8 cellular contexts compared by ENCODE assay signal in the genomic region with DNA sequence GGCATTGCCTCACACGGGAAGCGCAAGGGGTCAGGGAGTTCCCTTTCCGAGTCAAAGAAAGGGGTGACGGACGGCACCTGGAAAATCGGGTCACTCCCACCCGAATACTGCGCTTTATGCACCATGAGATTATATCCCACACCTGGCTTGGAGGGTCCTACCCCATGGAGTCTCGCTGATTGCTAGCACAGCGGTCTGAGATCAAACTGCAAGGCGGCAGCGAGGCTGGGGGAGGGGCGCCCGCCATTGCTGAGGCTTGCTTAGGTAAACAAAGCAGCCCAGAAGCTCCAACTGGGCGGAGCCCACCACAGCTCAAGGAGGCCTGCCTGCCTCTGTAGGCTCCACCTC.
DNase-seq lines count a peak whose midpoint lies in the region; ATAC-seq, FAIRE-seq and TF ChIP-seq lines count a peak whose summit lies in the region.
"Not testable (repeated sequence)": the region's sequence is repeated elsewhere in the genome, so short reads cannot be mapped to it uniquely, and the experiment has no call there.

No MANE protein-coding gene starts in this region.

- not testable (repeated sequence) for H2BK5ac ChIP-seq in H1 (ENCODE audit: low read depth, low read length)

- H3K27ac ChIP-seq in HUES64 (ENCODE audit: low read depth, low read length); Panc1 (ENCODE audit: low read length); H1 (ENCODE audit: low read depth, low read length); stomach: not testable (repeated sequence)

- WGBS in HUES64, result 64% methylated on average over 15 of the region's 15 CpGs
- WGBS in H1 (ENCODE audit: extremely low coverage in 1 of 2, insufficient coverage in 1 of 2, insufficient read length in 1 of 2, insufficient replicate concordance in 2 of 2, low coverage in 1 of 2, low lambda C conversion rate in 2 of 2, missing lambda C conversion rate in 1 of 2), 2 experiments, result 84% methylated on average over 15 of the region's 15 CpGs; no CpG with 5 or more reads in 1 of the 2 experiments
- 63 to 74% (median 65%) methylated on average over 8 to 15 of the region's 15 CpGs for WGBS in stomach, 5 donors

- H3K4me2 ChIP-seq in H1 (ENCODE audit: insufficient read depth in 1 of 2, low read depth in 2 of 2, low read length in 2 of 2), result peak overlapping the region in 1 of 2 experiments; percentile 53; a peak in 1 of 4 replicates

- H3K9me3 ChIP-seq in ES-I3 (ENCODE audit: control insufficient read depth, insufficient read depth, low read length); HUES64 (ENCODE audit: insufficient read depth, low read depth, low read length); Panc1 (ENCODE audit: control insufficient read depth, insufficient read depth, low read depth, low read length); H1 (ENCODE audit: insufficient read depth in 2 of 2, low read depth in 1 of 2, low read length in 1 of 2); stomach: not testable (repeated sequence)

- H4K91ac ChIP-seq in H1 (replicated peaks; ENCODE audit: insufficient read length, low read length), result not testable (repeated sequence)

- not testable (repeated sequence) for TF ChIP-seq RAD21 in H1 (IDR thresholded peaks at IDR 0.05 in 1 of 2, conservative IDR thresholded peaks at IDR 0.05 in 1 of 2; ENCODE audit: low read depth in 2 of 2, low read length in 2 of 2)

- TF ChIP-seq EP300 in H1 (IDR thresholded peaks at IDR 0.05; ENCODE audit: borderline replicate concordance in 1 of 2, low read depth in 2 of 2, low read length in 2 of 2); stomach (IDR thresholded peaks at IDR 0.05): not testable (repeated sequence)

- H2AFZ ChIP-seq in H1 (ENCODE audit: low read length), result not testable (repeated sequence)

- not testable (repeated sequence) for TF ChIP-seq POLR2A in H1 (IDR thresholded peaks at IDR 0.05; ENCODE audit: control extremely low read depth in 1 of 2, low read depth in 2 of 2, low read length in 2 of 2); stomach (IDR thresholded peaks at IDR 0.05)

- not testable (repeated sequence) for H3K4me1 Mint-ChIP-seq in neural crest cell

- H3K79me2 ChIP-seq in H1 (ENCODE audit: control insufficient read depth in 1 of 2, insufficient read depth in 2 of 2, low read length in 2 of 2), result not testable (repeated sequence)

- H3K27me3 ChIP-seq in HUES64 (ENCODE audit: insufficient read depth, low read length); Panc1 (ENCODE audit: control insufficient read depth, insufficient read depth, low read length); H1 (replicated peaks in 1 of 4; ENCODE audit: control insufficient read depth in 3 of 4, extremely low read depth in 1 of 4, insufficient read depth in 3 of 4, low read length in 3 of 4); stomach: not testable (repeated sequence)

- ATAC-seq in Panc1, result 0 out of 2 replicates have a peak, but pooled peaks have one; percentile 17

- not testable (repeated sequence) for H3K18ac ChIP-seq in H1 (ENCODE audit: extremely low read depth, low read length)

- not testable (repeated sequence) for H3K23ac ChIP-seq in H1 (ENCODE audit: insufficient read length)

- CTCF ChIA-PET in Panc1 (lab: Charles Lee), result not testable (repeated sequence)
- CTCF ChIA-PET in H1 (lab: Charles Lee; ENCODE audit: partially characterized antibody), result interaction anchor here (0.6 kb wide), 1 partner anchor 553 kb away, joined by 4 read pairs; no protein-coding TSS in a partner anchor

- peak overlapping the region; percentile 61 for H3K4me3 Mint-ChIP-seq in neural crest cell

- not testable (repeated sequence) for H2AK5ac ChIP-seq in H1 (ENCODE audit: low read depth, low read length)

- intact Hi-C loops in Panc1 (cut with micrococcal nuclease; ENCODE audit: unreplicated experiment); stomach (cut with DNase I; ENCODE audit: low total_unique reads): not testable (repeated sequence)

- not testable (repeated sequence) for H3K36me3 ChIP-seq in ES-I3 (ENCODE audit: insufficient read depth, low read length); HUES64 (ENCODE audit: insufficient read depth, low read length); Panc1 (ENCODE audit: control insufficient read depth, insufficient read depth, low read length); H1 (ENCODE audit: control insufficient read depth in 2 of 4, insufficient read depth in 4 of 4, low read length in 3 of 4); stomach

- not testable (repeated sequence) for H3K4ac ChIP-seq in H1 (replicated peaks; ENCODE audit: insufficient read length, low read depth, low read length)

- H3K36me3 Mint-ChIP-seq in neural crest cell (ENCODE audit: low read depth), result not testable (repeated sequence)

- not testable (repeated sequence) for H2BK120ac ChIP-seq in H1 (replicated peaks; ENCODE audit: low read depth, low read length)

- not testable (repeated sequence) for H2BK20ac ChIP-seq in H1 (ENCODE audit: low read length)

- not testable (repeated sequence) for H3K79me1 ChIP-seq in H1 (ENCODE audit: low read depth, low read length)

- not testable (repeated sequence) for H2BK12ac ChIP-seq in H1 (ENCODE audit: low read depth, low read length)

- peak overlapping the region; percentile 38 for H3K9ac ChIP-seq in ES-I3 (ENCODE audit: low read depth, low read length)
- not testable (repeated sequence) for H3K9ac ChIP-seq in HUES64 (ENCODE audit: low read depth, low read length); H1 (replicated peaks in 1 of 4; ENCODE audit: extremely low read depth in 1 of 4, low read depth in 3 of 4, low read length in 3 of 4)

- H3K23me2 ChIP-seq in H1 (ENCODE audit: low read depth, low read length), result not testable (repeated sequence)

- BruUV-seq in Panc1 (replicated peaks; lab: Mats Ljungman, UMichigan), result not testable (repeated sequence)

- H3K4me3 ChIP-seq in HUES64 (ENCODE audit: low read length) (peak overlapping the region; percentile 34), Panc1 (ENCODE audit: low read depth in 2 of 2, low read length in 2 of 2) (peak overlapping the region; percentile 32 to 43), stomach (peak overlapping the region in 1 of 4 donors; percentile 13)
- H3K4me3 ChIP-seq in H1 (ENCODE audit: extremely low read depth in 1 of 4, insufficient read depth in 2 of 4, low read depth in 3 of 4, low read length in 4 of 4), result not testable (repeated sequence)

- not testable (repeated sequence) for FAIRE-seq in H1 (lab: Jason Lieb, UNC)

- not testable (repeated sequence) for H4K20me1 ChIP-seq in H1 (replicated peaks in 1 of 2; ENCODE audit: control insufficient read depth in 1 of 2, insufficient read depth in 2 of 2, low read length in 2 of 2)

- H4K8ac ChIP-seq in H1 (ENCODE audit: extremely low read depth, insufficient read depth, low read length), result not testable (repeated sequence)

- not testable (repeated sequence) for H2BK15ac ChIP-seq in H1 (ENCODE audit: low read length)

- DNase-seq in NCI-H460 (ENCODE audit: extremely low read depth, low read depth) (peak; percentile 38), H1 (ENCODE audit: low read depth in 1 of 2, low spot score in 2 of 2) (peak in 1 of 2 experiments; percentile 64), islet precursor cell (peak; percentile 70), neural crest cell (ENCODE audit: low read depth, low spot score) (peak; percentile 10), stomach (peak; percentile 49)
- DNase-seq in Panc1 (ENCODE audit: low read depth, low spot score), result not testable (repeated sequence)

- TF ChIP-seq CTCF in Panc1 (IDR thresholded peaks at IDR 0.05); H1 (IDR thresholded peaks at IDR 0.05; ENCODE audit: control extremely low read depth in 1 of 3, insufficient read depth in 1 of 3, low read depth in 1 of 3, low read length in 3 of 3); neural crest cell (conservative IDR thresholded peaks at IDR 0.05); stomach (IDR thresholded peaks at IDR 0.05): not testable (repeated sequence)

- not testable (repeated sequence) for H3K27me3 Mint-ChIP-seq in neural crest cell (ENCODE audit: low read depth)

- H3K56ac ChIP-seq in H1 (replicated peaks; ENCODE audit: insufficient read length, low read depth, low read length), result not testable (repeated sequence)

- POLR2A ChIA-PET in Panc1 (lab: Charles Lee), result not testable (repeated sequence)
- POLR2A ChIA-PET in H1 (lab: Charles Lee; ENCODE audit: partially characterized antibody), result interaction anchor here (0.7 to 1.3 kb wide), 3 partner anchors 28 to 145 kb away, joined by 3 to 4 read pairs (median 3); partner anchors contain the start of gene BCL6

- H3K4me1 ChIP-seq in ES-I3 (ENCODE audit: insufficient read depth, low read length); HUES64 (ENCODE audit: insufficient read depth, low read length); Panc1 (ENCODE audit: control insufficient read depth, insufficient read depth, low read length); H1 (replicated peaks in 1 of 4; ENCODE audit: control insufficient read depth in 3 of 4, insufficient read depth in 4 of 4, low read length in 3 of 4): not testable (repeated sequence)
- peaks cover 0 to 11% (median 0%) of the 10 kb centered on the region in 4 donors for H3K4me1 ChIP-seq in stomach

- not testable (repeated sequence) for H3K14ac ChIP-seq in H1 (ENCODE audit: insufficient read length)

- H3K9me3 Mint-ChIP-seq in neural crest cell, result not testable (repeated sequence)

- in situ Hi-C loops in Panc1 (cut with HindIII; ENCODE audit: low pct_unique_long_range_greater_than_20kb, low sequenced_read_pairs), result not testable (repeated sequence)

- peak overlapping the region; percentile 95 for H3K27ac Mint-ChIP-seq in neural crest cell (ENCODE audit: unreplicated experiment)

- not testable (repeated sequence) for H4K5ac ChIP-seq in H1 (ENCODE audit: insufficient read length, low read depth, low read length)

TF ChIP-seq in H1, 55 proteins besides CTCF, POLR2A, EP300 and RAD21:
- TF ChIP-seq RBBP5 (IDR thresholded peaks at IDR 0.05; ENCODE audit: borderline replicate concordance, low read depth, low read length), result 0 out of 2 replicates have a peak, but pooled peaks have one; percentile 35
